1 cellular context compared by ENCODE assay signal in the genomic region with DNA sequence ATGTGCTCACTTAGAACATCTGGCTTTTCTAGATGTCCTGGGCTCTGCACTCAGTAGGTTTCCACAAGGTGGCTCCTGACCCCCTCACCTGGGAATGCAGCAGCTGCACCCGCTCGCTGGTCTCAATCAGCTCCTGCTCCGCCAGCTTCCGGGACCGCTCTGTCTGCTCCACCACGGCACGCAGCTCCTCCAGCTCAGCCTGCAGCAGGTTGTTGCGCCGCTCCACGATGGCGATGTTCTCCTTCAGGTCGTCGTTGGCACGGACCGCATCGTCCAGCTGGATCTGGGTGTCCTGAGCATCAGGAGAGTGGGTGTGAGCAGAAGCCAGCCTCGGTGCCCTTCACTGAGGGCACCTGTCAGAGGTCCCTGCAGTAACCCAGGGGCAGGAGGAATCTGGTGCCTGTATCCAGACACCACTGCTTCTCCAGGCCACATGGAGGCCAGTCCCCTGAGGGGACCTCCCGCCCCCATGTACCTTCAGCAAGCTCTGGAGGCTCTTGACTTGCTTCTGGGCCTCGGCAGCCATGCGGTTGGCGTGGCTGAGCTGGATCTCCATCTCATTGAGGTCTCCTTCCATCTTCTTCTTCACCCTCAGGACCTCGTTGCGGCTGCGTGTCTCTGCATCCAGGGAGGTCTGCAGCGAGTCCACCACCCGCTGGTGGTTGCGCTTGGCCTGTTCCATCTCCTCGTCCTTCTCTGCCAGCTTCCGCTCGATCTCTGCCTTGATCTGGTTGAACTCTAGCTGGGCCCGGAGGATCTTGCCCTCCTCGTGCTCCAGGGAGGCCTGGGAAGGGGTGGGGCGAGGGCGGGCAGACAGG.
TF ChIP-seq lines count a peak whose summit lies in the region.

No MANE protein-coding gene starts in this region.

TF ChIP-seq in HepG2, 621 proteins besides CTCF, POLR2A, EP300 and RAD21 (continued from another document and continues in another):
- TF ChIP-seq ZBED4 (CRISPR knock-in tag; IDR thresholded peaks at IDR 0.05; ENCODE audit: borderline replicate concordance) (no peak), ZNF432 (CRISPR knock-in tag; IDR thresholded peaks at IDR 0.05; ENCODE audit: borderline replicate concordance) (no peak), NRL (CRISPR knock-in tag; IDR thresholded peaks at IDR 0.05; ENCODE audit: borderline replicate concordance) (0 out of 2 replicates have a peak, but pooled peaks have one; percentile 29), ELF1 (CRISPR knock-in tag; IDR thresholded peaks at IDR 0.05) (peak; percentile 62), ZNF75D (CRISPR knock-in tag; IDR thresholded peaks at IDR 0.05; ENCODE audit: borderline replicate concordance) (no peak), KLF13 (CRISPR knock-in tag; IDR thresholded peaks at IDR 0.05) (no peak), ZNF850 (CRISPR knock-in tag; conservative IDR thresholded peaks at IDR 0.05) (no peak), KAT7 (CRISPR knock-in tag; IDR thresholded peaks at IDR 0.05; ENCODE audit: borderline replicate concordance) (no peak), HMG20B (CRISPR knock-in tag; conservative IDR thresholded peaks at IDR 0.05) (no peak), ZSCAN25 (CRISPR knock-in tag; IDR thresholded peaks at IDR 0.05) (no peak), KDM6A (CRISPR knock-in tag; IDR thresholded peaks at IDR 0.05; ENCODE audit: low read depth) (no peak), TBP (CRISPR knock-in tag; IDR thresholded peaks at IDR 0.05) (no peak), POLR2G (IDR thresholded peaks at IDR 0.05; ENCODE audit: low read depth, low read length) (no peak), GLMP (CRISPR knock-in tag; IDR thresholded peaks at IDR 0.05; ENCODE audit: borderline replicate concordance) (no peak), ZNF547 (CRISPR knock-in tag; IDR thresholded peaks at IDR 0.05) (no peak), TEAD3 (CRISPR knock-in tag; optimal IDR thresholded peaks at IDR 0.05; ENCODE audit: borderline replicate concordance) (peak; percentile 47), NFKB2 (CRISPR knock-in tag; IDR thresholded peaks at IDR 0.05; ENCODE audit: borderline replicate concordance) (no peak), KDM4B (CRISPR knock-in tag; IDR thresholded peaks at IDR 0.05) (no peak), PTBP1 (IDR thresholded peaks at IDR 0.05; ENCODE audit: low read depth, low read length, poor library complexity, severe bottlenecking) (no peak), PATZ1 (CRISPR knock-in tag; IDR thresholded peaks at IDR 0.05) (no peak), ZEB1 (IDR thresholded peaks at IDR 0.05; ENCODE audit: insufficient replicate concordance, low read depth) (no peak), BCL6 (CRISPR knock-in tag; IDR thresholded peaks at IDR 0.05) (no peak), EZH2 (conservative IDR thresholded peaks at IDR 0.05; ENCODE audit: low read depth, low read length) (peak; percentile 88; the same call in 1 of the 2 replicates), STAT5B (CRISPR knock-in tag; IDR thresholded peaks at IDR 0.05) (no peak), ZNF629 (CRISPR knock-in tag; conservative IDR thresholded peaks at IDR 0.05) (no peak), ZNF772 (CRISPR knock-in tag; IDR thresholded peaks at IDR 0.05) (no peak), GABPB1 (CRISPR knock-in tag; IDR thresholded peaks at IDR 0.05) (peak; percentile 51; the same call in 1 of the 2 replicates), ETV5 (CRISPR knock-in tag; IDR thresholded peaks at IDR 0.05; ENCODE audit: borderline replicate concordance) (peak; percentile 22; the same call in 1 of the 2 replicates), CHD4 (IDR thresholded peaks at IDR 0.05; ENCODE audit: borderline replicate concordance, low read length) (no peak), ZBTB14 (CRISPR knock-in tag; IDR thresholded peaks at IDR 0.05) (no peak), RELA (CRISPR knock-in tag; IDR thresholded peaks at IDR 0.05) (no peak)
- TF ChIP-seq, protein P1, sequence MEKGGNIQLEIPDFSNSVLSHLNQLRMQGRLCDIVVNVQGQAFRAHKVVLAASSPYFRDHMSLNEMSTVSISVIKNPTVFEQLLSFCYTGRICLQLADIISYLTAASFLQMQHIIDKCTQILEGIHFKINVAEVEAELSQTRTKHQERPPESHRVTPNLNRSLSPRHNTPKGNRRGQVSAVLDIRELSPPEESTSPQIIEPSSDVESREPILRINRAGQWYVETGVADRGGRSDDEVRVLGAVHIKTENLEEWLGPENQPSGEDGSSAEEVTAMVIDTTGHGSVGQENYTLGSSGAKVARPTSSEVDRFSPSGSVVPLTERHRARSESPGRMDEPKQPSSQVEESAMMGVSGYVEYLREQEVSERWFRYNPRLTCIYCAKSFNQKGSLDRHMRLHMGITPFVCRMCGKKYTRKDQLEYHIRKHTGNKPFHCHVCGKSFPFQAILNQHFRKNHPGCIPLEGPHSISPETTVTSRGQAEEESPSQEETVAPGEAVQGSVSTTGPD (CRISPR knock-in tag; IDR thresholded peaks at IDR 0.05) = no peak
- TF ChIP-seq, protein P2, sequence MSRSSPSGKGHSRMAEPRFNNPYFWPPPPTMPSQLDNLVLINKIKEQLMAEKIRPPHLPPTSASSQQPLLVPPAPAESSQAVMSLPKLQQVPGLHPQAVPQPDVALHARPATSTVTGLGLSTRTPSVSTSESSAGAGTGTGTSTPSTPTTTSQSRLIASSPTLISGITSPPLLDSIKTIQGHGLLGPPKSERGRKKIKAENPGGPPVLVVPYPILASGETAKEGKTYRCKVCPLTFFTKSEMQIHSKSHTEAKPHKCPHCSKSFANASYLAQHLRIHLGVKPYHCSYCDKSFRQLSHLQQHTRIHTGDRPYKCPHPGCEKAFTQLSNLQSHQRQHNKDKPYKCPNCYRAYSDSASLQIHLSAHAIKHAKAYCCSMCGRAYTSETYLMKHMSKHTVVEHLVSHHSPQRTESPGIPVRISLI (CRISPR knock-in tag; IDR thresholded peaks at IDR 0.05; ENCODE audit: borderline replicate concordance) = no peak
- TF ChIP-seq, protein P3, sequence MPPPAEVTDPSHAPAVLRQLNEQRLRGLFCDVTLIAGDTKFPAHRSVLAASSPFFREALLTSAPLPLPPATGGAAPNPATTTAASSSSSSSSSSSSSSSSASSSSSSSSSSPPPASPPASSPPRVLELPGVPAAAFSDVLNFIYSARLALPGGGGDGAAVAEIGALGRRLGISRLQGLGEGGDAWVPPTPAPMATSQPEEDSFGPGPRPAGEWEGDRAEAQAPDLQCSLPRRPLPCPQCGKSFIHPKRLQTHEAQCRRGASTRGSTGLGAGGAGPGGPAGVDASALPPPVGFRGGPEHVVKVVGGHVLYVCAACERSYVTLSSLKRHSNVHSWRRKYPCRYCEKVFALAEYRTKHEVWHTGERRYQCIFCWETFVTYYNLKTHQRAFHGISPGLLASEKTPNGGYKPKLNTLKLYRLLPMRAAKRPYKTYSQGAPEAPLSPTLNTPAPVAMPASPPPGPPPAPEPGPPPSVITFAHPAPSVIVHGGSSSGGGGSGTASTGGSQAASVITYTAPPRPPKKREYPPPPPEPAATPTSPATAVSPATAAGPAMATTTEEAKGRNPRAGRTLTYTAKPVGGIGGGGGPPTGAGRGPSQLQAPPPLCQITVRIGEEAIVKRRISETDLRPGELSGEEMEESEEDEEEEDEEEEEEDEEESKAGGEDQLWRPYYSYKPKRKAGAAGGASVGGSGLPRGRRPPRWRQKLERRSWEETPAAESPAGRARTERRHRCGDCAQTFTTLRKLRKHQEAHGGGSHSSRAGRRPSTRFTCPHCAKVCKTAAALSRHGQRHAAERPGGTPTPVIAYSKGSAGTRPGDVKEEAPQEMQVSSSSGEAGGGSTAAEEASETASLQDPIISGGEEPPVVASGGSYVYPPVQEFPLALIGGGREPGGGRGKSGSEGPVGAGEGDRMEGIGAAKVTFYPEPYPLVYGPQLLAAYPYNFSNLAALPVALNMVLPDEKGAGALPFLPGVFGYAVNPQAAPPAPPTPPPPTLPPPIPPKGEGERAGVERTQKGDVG (CRISPR knock-in tag; IDR thresholded peaks at IDR 0.05; ENCODE audit: borderline replicate concordance) = no peak
- TF ChIP-seq, protein P4, sequence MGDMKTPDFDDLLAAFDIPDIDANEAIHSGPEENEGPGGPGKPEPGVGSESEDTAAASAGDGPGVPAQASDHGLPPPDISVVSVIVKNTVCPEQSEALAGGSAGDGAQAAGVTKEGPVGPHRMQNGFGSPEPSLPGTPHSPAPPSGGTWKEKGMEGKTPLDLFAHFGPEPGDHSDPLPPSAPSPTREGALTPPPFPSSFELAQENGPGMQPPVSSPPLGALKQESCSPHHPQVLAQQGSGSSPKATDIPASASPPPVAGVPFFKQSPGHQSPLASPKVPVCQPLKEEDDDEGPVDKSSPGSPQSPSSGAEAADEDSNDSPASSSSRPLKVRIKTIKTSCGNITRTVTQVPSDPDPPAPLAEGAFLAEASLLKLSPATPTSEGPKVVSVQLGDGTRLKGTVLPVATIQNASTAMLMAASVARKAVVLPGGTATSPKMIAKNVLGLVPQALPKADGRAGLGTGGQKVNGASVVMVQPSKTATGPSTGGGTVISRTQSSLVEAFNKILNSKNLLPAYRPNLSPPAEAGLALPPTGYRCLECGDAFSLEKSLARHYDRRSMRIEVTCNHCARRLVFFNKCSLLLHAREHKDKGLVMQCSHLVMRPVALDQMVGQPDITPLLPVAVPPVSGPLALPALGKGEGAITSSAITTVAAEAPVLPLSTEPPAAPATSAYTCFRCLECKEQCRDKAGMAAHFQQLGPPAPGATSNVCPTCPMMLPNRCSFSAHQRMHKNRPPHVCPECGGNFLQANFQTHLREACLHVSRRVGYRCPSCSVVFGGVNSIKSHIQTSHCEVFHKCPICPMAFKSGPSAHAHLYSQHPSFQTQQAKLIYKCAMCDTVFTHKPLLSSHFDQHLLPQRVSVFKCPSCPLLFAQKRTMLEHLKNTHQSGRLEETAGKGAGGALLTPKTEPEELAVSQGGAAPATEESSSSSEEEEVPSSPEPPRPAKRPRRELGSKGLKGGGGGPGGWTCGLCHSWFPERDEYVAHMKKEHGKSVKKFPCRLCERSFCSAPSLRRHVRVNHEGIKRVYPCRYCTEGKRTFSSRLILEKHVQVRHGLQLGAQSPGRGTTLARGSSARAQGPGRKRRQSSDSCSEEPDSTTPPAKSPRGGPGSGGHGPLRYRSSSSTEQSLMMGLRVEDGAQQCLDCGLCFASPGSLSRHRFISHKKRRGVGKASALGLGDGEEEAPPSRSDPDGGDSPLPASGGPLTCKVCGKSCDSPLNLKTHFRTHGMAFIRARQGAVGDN (CRISPR knock-in tag; IDR thresholded peaks at IDR 0.05) = peak; percentile 49
- TF ChIP-seq, protein P5, sequence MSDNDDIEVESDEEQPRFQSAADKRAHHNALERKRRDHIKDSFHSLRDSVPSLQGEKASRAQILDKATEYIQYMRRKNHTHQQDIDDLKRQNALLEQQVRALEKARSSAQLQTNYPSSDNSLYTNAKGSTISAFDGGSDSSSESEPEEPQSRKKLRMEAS (IDR thresholded peaks at IDR 0.05) = no peak
